ENCODE assay signal across 9 cellular contexts in the genomic region with DNA sequence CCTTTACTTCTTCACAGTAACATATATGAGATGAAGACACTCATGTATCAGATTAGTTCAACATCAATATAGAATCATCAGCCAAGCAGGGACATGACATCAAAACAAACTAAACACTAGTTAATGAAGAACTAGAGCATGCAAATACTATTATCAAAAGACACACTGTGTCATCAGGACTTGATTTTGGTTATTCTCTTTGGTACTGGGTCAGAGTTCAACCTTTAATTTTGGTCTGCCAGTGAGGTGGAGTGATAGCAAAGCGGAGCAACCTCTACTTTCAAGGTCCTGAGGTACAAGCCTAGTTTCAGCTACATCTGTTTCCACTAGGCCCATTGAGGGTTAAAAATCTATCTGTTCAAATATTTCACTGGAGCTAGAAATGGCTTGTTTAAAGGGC.
"Had no signal": no experiment of that assay in that cellular context is flagged by ENCODE, and none has a peak within 500 bp of the region (broad histone marks: within the 10 kb centered on the region; RNA-seq: fewer than 3 reads in every experiment).

No MANE protein-coding gene starts in this region.

- H3K27ac ChIP-seq: GM23248, HL-60 had no signal

- DNase-seq: GM23248, GOT3, H7, HFFc6, IMR-90 had no signal

- H3K9me3 ChIP-seq: HAP-1 had no signal

- H3K36me3 ChIP-seq: HAP-1 had no signal

- H3K4me1 ChIP-seq: HAP-1 had no signal

- H3K9me3 Mint-ChIP-seq: HFFc6 had no signal

- H3K27ac Mint-ChIP-seq: HFFc6 had no signal

- FAIRE-seq: K562 had no signal

- ATAC-seq: HCT116, K562 had no signal

- H3K9ac ChIP-seq: GM23248 had no signal

- H3K4me3 ChIP-seq: GM23248, HAP-1, K562 had no signal

- H2AFZ ChIP-seq: GM23248 had no signal

- H3K4me3 Mint-ChIP-seq: HFFc6 had no signal
